ENCODE assay signal across 1 cellular context in genomic region chr11:70476669-70477068, GRCh38.
TF ChIP-seq lines count a peak whose summit lies in the region.

No MANE protein-coding gene starts in this region.

TF ChIP-seq in IMR-90, 13 proteins besides CTCF, POLR2A, EP300 and RAD21:
- no peak for TF ChIP-seq MXI1 (IDR thresholded peaks at IDR 0.05; ENCODE audit: borderline replicate concordance, low read depth, low read length)
- no peak for TF ChIP-seq RCOR1 (IDR thresholded peaks at IDR 0.05; ENCODE audit: insufficient replicate concordance, low read length)
